ENCODE assay signal across 1 cellular context in the genomic region with DNA sequence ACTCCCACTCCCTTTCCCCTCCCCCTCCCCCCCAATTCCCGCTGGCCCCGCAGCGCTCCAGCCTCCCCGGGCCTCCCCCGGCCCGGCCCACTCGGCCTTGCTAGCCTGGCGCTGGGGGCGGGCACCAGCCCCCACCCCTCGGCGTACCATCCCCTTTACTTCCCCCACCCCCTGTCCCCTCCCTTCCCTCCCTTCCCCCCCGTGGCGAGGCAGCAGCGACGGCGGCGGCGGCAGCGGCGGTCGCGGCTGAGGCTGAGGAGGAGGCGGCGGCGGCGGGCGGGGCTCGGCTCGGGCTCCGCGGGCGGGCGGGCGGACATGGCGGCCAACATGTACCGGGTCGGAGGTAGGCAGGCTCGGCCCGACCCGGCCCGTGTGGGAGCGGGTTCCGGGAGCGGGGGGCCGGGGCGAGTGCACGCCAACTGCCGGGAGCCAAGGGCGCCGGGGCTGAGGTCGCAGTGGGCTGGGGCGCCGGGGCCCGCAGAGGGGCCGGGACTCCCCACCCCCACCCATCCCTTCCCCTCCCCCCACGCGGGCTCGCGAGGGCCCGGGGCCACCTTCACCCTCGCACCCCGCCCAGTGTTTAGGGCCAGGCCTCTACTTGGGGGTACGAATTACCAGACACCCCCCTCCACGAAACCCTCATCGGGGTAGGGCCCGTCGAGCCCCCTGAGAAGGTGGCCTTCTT.
TF ChIP-seq lines count a peak whose summit lies in the region.

TSS of gene MTA3 (plus strand) at position 202 of the 685 bp plus-strand sequence. CDS start at position 316, 114 bp downstream.

TF ChIP-seq in GM23338, 12 proteins besides CTCF, POLR2A, EP300 and RAD21 (continued from another document):
- TF ChIP-seq ZNF462 (CRISPR knock-in tag; IDR thresholded peaks at IDR 0.05): no peak
- no peak for TF ChIP-seq ETS1 (IDR thresholded peaks at IDR 0.05)
- TF ChIP-seq JUNB (IDR thresholded peaks at IDR 0.05; ENCODE audit: unreplicated experiment): no peak
- TF ChIP-seq NANOG (IDR thresholded peaks at IDR 0.05; ENCODE audit: borderline replicate concordance): no peak
- TF ChIP-seq CREB1 (CRISPR knock-in tag; IDR thresholded peaks at IDR 0.05; ENCODE audit: low read depth): no peak
- TF ChIP-seq, protein P1, sequence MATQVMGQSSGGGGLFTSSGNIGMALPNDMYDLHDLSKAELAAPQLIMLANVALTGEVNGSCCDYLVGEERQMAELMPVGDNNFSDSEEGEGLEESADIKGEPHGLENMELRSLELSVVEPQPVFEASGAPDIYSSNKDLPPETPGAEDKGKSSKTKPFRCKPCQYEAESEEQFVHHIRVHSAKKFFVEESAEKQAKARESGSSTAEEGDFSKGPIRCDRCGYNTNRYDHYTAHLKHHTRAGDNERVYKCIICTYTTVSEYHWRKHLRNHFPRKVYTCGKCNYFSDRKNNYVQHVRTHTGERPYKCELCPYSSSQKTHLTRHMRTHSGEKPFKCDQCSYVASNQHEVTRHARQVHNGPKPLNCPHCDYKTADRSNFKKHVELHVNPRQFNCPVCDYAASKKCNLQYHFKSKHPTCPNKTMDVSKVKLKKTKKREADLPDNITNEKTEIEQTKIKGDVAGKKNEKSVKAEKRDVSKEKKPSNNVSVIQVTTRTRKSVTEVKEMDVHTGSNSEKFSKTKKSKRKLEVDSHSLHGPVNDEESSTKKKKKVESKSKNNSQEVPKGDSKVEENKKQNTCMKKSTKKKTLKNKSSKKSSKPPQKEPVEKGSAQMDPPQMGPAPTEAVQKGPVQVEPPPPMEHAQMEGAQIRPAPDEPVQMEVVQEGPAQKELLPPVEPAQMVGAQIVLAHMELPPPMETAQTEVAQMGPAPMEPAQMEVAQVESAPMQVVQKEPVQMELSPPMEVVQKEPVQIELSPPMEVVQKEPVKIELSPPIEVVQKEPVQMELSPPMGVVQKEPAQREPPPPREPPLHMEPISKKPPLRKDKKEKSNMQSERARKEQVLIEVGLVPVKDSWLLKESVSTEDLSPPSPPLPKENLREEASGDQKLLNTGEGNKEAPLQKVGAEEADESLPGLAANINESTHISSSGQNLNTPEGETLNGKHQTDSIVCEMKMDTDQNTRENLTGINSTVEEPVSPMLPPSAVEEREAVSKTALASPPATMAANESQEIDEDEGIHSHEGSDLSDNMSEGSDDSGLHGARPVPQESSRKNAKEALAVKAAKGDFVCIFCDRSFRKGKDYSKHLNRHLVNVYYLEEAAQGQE (IDR thresholded peaks at IDR 0.05; ENCODE audit: unreplicated experiment): no peak
